In genomic region chr13:43058318-43058674, GRCh38 we compare ENCODE assay signal across 9 cellular contexts. TPM values are rescaled to one million over a fixed set of nuclear protein-coding genes. Genes with fewer than 3 reads are reported as not detected.
A peak's percentile ranks its signal among the peaks of the same experiment; 100 is the strongest.
DNase-seq lines count a peak whose midpoint lies in the region; ATAC-seq and TF ChIP-seq lines count a peak whose summit lies in the region.
"Had no signal": no experiment of that assay in that cellular context is flagged by ENCODE, and none has a peak within 500 bp of the region (broad histone marks: within the 10 kb centered on the region; RNA-seq: fewer than 3 reads in every experiment).

No MANE protein-coding gene starts in this region.

- peaks cover 31% of the 10 kb centered on the region for H3K4me1 ChIP-seq in SJCRH30
- peaks cover 19 to 57% (median 29%) of the 10 kb centered on the region in 3 donors for H3K4me1 ChIP-seq in esophagus squamous epithelium
- H3K4me1 ChIP-seq in spleen, result peaks cover 20 to 61% (median 39%) of the 10 kb centered on the region in 6 donors

- no peaks in the 10 kb centered on the region for H3K36me3 ChIP-seq in SJCRH30
- H3K36me3 ChIP-seq in esophagus squamous epithelium, result peaks cover 0 to 8% (median 0%) of the 10 kb centered on the region in 3 donors
- no peaks in the 10 kb centered on the region for H3K36me3 ChIP-seq in spleen
- H3K36me3 ChIP-seq in WERI-Rb-1, result no peaks in the 10 kb centered on the region
- H3K36me3 ChIP-seq: cardiac muscle cell had no signal

- no peak for ATAC-seq in HG03196 (IDR thresholded peaks at IDR 0.05; ENCODE audit: unreplicated experiment)
- ATAC-seq in GM18868 (IDR thresholded peaks at IDR 0.05; ENCODE audit: unreplicated experiment), result no peak

- TF ChIP-seq CTCF in esophagus squamous epithelium (IDR thresholded peaks at IDR 0.05) (no peak), spleen (IDR thresholded peaks at IDR 0.05 in 8 of 11, conservative IDR thresholded peaks at IDR 0.05 in 3 of 11) (no peak), WERI-Rb-1 (IDR thresholded peaks at IDR 0.05; ENCODE audit: low read depth, low read length) (no peak)

- no peak overlapping the region for H3K4me3 ChIP-seq in SJCRH30
- no peak overlapping the region for H3K4me3 ChIP-seq in esophagus squamous epithelium
- no peak overlapping the region for H3K4me3 ChIP-seq in spleen
- no peak overlapping the region for H3K4me3 ChIP-seq in WERI-Rb-1 (ENCODE audit: low read depth, low read length)
- H3K4me3 ChIP-seq: cardiac muscle cell had no signal

- peak; percentile 25 for DNase-seq in AG08396 (ENCODE audit: low spot score)
- DNase-seq in GOT3 (lab: John Stamatoyannopoulos, UW), result peak; percentile 24
- DNase-seq in SJCRH30, result peak; percentile 79 to 82
- DNase-seq in esophagus squamous epithelium (lab: John Stamatoyannopoulos, UW), result no peak
- no peak for DNase-seq in spleen
- no peak for DNase-seq in WERI-Rb-1

- H3K27ac ChIP-seq in SJCRH30 (peak overlapping the region; percentile 27; the same call in 1 of the 2 replicates), esophagus squamous epithelium (peak overlapping the region in 3 of 4 donors; percentile 23 to 71 (median 47)), spleen (peak overlapping the region in 5 of 8 donors; percentile 33 to 59 (median 46)), WERI-Rb-1 (no peak overlapping the region)
- H3K27ac ChIP-seq: cardiac muscle cell had no signal

- WGBS in esophagus squamous epithelium, 2 donors, result 11 to 29% methylated on average over 1 of the region's 1 CpG
- 40 to 76% (median 50%) methylated on average over 1 of the region's 1 CpG for WGBS in spleen, 5 donors

- H3K27me3 ChIP-seq in SJCRH30 (no peaks in the 10 kb centered on the region; the same call in 1 of the 2 replicates), esophagus squamous epithelium (no peaks in the 10 kb centered on the region), spleen (replicated peaks in 1 of 7) (no peaks in the 10 kb centered on the region), WERI-Rb-1 (ENCODE audit: insufficient read depth, low read depth, severe bottlenecking) (no peaks in the 10 kb centered on the region)
- H3K27me3 ChIP-seq: cardiac muscle cell had no signal

- intact Hi-C loops in esophagus squamous epithelium (cut with DNase I), result no loop called here
- intact Hi-C loops in spleen (cut with DNase I; ENCODE audit: low total_unique reads), result no loop called here

- no peak for TF ChIP-seq POLR2A in esophagus squamous epithelium (IDR thresholded peaks at IDR 0.05)
- TF ChIP-seq POLR2A in spleen (IDR thresholded peaks at IDR 0.05), result no peak

- H3K9me3 ChIP-seq in SJCRH30 (replicated peaks) (no peaks in the 10 kb centered on the region), esophagus squamous epithelium (no peaks in the 10 kb centered on the region), spleen (peaks cover 0 to 1% (median 0%) of the 10 kb centered on the region in 8 donors), WERI-Rb-1 (ENCODE audit: severe bottlenecking) (no peaks in the 10 kb centered on the region)

RNA-seq across cellular contexts. Expression of gene DNAJC15, which starts 34.9 kb away (rescaled TPM):
- 10.1 and 11.2 TPM in 2 replicates for total RNA-seq in SJCRH30 (2014; rRNA removed; shearing (Covaris generic))
- total RNA-seq in esophagus squamous epithelium (10 to 100 TPM in 2 of 4 donors, 1 to 10 TPM in 2; 2.9 to 15.0 (median 9.0) TPM), spleen (10 to 100 TPM in 4 of 7 donors, 1 to 10 TPM in 3; 6.7 to 13.9 (median 10.4) TPM)
- 10 to 100 TPM; 11.4 to 17.4 (median 12.2) TPM for polyA plus RNA-seq in spleen

Comparison
In these comparisons a context has a peak if more than half of its experiments do, and no peak if none do; other contexts are left out.
1. DNase-seq: peak in AG08396 (single experiment), GOT3 (single experiment) and SJCRH30 (2 of 2); none in esophagus squamous epithelium (single experiment), spleen (single experiment) and WERI-Rb-1 (single experiment).